ENCODE assay signal across 18 cellular contexts in genomic region chr15:65801229-65801813, GRCh38. TPM values are rescaled to one million over a fixed set of nuclear protein-coding genes. Genes with fewer than 3 reads are reported as not detected.
DNase-seq lines count a peak whose midpoint lies in the region; ATAC-seq and TF ChIP-seq lines count a peak whose summit lies in the region.
"Had no signal": no experiment of that assay in that cellular context is flagged by ENCODE, and none has a peak within 500 bp of the region (broad histone marks: within the 10 kb centered on the region; RNA-seq: fewer than 3 reads in every experiment).

No MANE protein-coding gene starts in this region.

- peaks cover 12% of the 10 kb centered on the region for H3K4me1 ChIP-seq in osteoblast (ENCODE audit: insufficient read depth, low read length)

- no peaks in the 10 kb centered on the region for H4K20me1 ChIP-seq in SU-DHL-6 (ENCODE audit: low read depth, low read length)
- no peaks in the 10 kb centered on the region for H4K20me1 ChIP-seq in osteoblast (ENCODE audit: insufficient read depth, low read length)

- H3K9me3 ChIP-seq in SU-DHL-6 (ENCODE audit: insufficient read depth, low read length), result no peaks in the 10 kb centered on the region
- no peaks in the 10 kb centered on the region for H3K9me3 ChIP-seq in osteoblast (ENCODE audit: low read depth, low read length)
- H3K9me3 ChIP-seq: MG63 had no signal

- no peak overlapping the region for H3K9ac ChIP-seq in SU-DHL-6 (ENCODE audit: low read length)

- H3K36me3 ChIP-seq in SU-DHL-6 (ENCODE audit: low read length), result no peaks in the 10 kb centered on the region
- no peaks in the 10 kb centered on the region for H3K36me3 ChIP-seq in osteoblast (ENCODE audit: insufficient read depth, low read length)
- H3K36me3 ChIP-seq: MG63 had no signal

- H3K27ac ChIP-seq in SU-DHL-6 (ENCODE audit: low read depth, low read length), result peak overlapping the region; percentile 16; the same call in 1 of the 2 replicates
- no peak overlapping the region for H3K27ac ChIP-seq in osteoblast (ENCODE audit: low read depth, low read length)
- H3K27ac ChIP-seq: dorsolateral prefrontal cortex, skin epidermis had no signal

- H3K27me3 ChIP-seq in SU-DHL-6 (ENCODE audit: low read length), result no peaks in the 10 kb centered on the region
- no peaks in the 10 kb centered on the region for H3K27me3 ChIP-seq in osteoblast (ENCODE audit: insufficient read depth, low read length)
- H3K27me3 ChIP-seq: dorsolateral prefrontal cortex, MG63 had no signal

- no peaks in the 10 kb centered on the region for H3K79me2 ChIP-seq in SU-DHL-6 (ENCODE audit: insufficient read depth, low read length)
- no peaks in the 10 kb centered on the region for H3K79me2 ChIP-seq in osteoblast (ENCODE audit: insufficient read depth, low read length)

- DNase-seq in NCI-H82 (lab: John Stamatoyannopoulos, UW) (peak; percentile 46), NCI-H82 treated with DMSO at 0.1 percent for 48 hours (lab: John Stamatoyannopoulos, UW; ENCODE audit: unreplicated experiment) (no peak), KBM-7 (peak; percentile 60), osteoblast (ENCODE audit: insufficient read length, low spot score, missing footprints) (no peak), sciatic nerve (ENCODE audit: low spot score) (no peak)
- DNase-seq: activated CD4-positive, alpha-beta memory T cell treated with anti-CD3 and anti-CD28 coated beads, Interleukin-2, amount 10 ng/mL, durations not matched to agents 7 days and 5 days; activated CD4-positive, CD25-positive, alpha-beta regulatory T cell treated with anti-CD3 and anti-CD28 coated beads, Interleukin-2, amount 50 U/mL, for 72 hours; DMS79; dorsolateral prefrontal cortex; HCEC 1CT; head of caudate nucleus; MG63; NCI-H526; SW 1271 had no signal

- TF ChIP-seq CTCF in SU-DHL-6 (IDR thresholded peaks at IDR 0.05; ENCODE audit: insufficient read depth, low read length, poor library complexity, severe bottlenecking) (no peak), osteoblast (IDR thresholded peaks at IDR 0.05; ENCODE audit: extremely low read depth, low read depth, low read length) (no peak)

- H3K4me2 ChIP-seq in SU-DHL-6 (ENCODE audit: low read depth, low read length, poor library complexity, severe bottlenecking), result no peak overlapping the region
- no peak overlapping the region for H3K4me2 ChIP-seq in osteoblast (ENCODE audit: insufficient read depth, low read length)

- ATAC-seq in sciatic nerve, result no peak
- ATAC-seq in GM18861 (IDR thresholded peaks at IDR 0.05; ENCODE audit: unreplicated experiment), result no peak
- ATAC-seq in HG02970 (IDR thresholded peaks at IDR 0.05; ENCODE audit: low FRiP score, unreplicated experiment), result no peak

- H3F3A ChIP-seq in SU-DHL-6 (ENCODE audit: insufficient read depth), result peaks cover 44% of the 10 kb centered on the region

- H2AFZ ChIP-seq in SU-DHL-6 (ENCODE audit: low read depth, low read length, severe bottlenecking) (no peak overlapping the region), osteoblast (ENCODE audit: low read length) (peak overlapping the region; percentile 4)

- no peak overlapping the region for H3K4me3 ChIP-seq in SU-DHL-6 (ENCODE audit: insufficient read depth, low read length, poor library complexity, severe bottlenecking)
- no peak overlapping the region for H3K4me3 ChIP-seq in osteoblast (ENCODE audit: insufficient read depth, low read length)
- H3K4me3 ChIP-seq: MG63, skin epidermis had no signal

- intact Hi-C loops in sciatic nerve (cut with DNase I), result loop anchor here (2.0 kb wide), 1 partner anchor 37 kb away; no protein-coding TSS in a partner anchor

- H3K9me2 ChIP-seq in SU-DHL-6 (replicated peaks; ENCODE audit: insufficient read depth, low read length), result no peaks in the 10 kb centered on the region

- in situ Hi-C loops in KBM-7 (cut with MboI; ENCODE audit: low pct_unique_long_range_greater_than_20kb, low sequenced_read_pairs), result no loop called here

RNA-seq across cellular contexts. Expression of gene DENND4A, which starts 9.2 kb away (rescaled TPM):
- total RNA-seq in osteoblast, result 30.4 and 32.7 TPM in 2 replicates
- total RNA-seq in sciatic nerve, result 46.5 TPM

Comparison
In these comparisons a context has a peak if more than half of its experiments do, and no peak if none do; other contexts are left out.
1. DNase-seq: peak in NCI-H82 (single experiment) and KBM-7 (single experiment); none in NCI-H82 treated with DMSO at 0.1 percent for 48 hours (single experiment), osteoblast (single experiment) and sciatic nerve (single experiment).